Comparison of ENCODE assay signal across 1 cellular context in the genomic region with DNA sequence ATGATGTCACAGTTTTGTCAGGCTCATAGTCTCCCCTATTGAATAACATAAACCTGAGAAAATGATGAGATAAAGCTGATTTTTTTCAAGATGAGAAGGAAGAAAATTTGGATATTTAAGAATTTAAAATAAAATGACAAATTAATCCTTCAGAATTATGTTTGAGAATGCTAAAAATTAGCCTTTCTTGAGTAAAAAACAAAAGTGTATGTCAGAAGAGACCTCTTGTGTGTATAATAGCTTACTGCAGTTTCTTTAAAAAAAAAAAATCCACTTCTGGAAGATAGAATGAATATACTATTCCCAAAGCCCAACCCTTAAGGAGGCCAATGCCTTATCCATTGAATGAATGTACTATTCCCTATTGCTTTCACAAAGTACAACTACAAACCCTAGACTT.
TF ChIP-seq lines count a peak whose summit lies in the region.

No MANE protein-coding gene starts in this region.

TF ChIP-seq in SK-N-SH, 30 proteins besides CTCF, POLR2A, EP300 and RAD21 (continued from another document):
- TF ChIP-seq, protein P1, sequence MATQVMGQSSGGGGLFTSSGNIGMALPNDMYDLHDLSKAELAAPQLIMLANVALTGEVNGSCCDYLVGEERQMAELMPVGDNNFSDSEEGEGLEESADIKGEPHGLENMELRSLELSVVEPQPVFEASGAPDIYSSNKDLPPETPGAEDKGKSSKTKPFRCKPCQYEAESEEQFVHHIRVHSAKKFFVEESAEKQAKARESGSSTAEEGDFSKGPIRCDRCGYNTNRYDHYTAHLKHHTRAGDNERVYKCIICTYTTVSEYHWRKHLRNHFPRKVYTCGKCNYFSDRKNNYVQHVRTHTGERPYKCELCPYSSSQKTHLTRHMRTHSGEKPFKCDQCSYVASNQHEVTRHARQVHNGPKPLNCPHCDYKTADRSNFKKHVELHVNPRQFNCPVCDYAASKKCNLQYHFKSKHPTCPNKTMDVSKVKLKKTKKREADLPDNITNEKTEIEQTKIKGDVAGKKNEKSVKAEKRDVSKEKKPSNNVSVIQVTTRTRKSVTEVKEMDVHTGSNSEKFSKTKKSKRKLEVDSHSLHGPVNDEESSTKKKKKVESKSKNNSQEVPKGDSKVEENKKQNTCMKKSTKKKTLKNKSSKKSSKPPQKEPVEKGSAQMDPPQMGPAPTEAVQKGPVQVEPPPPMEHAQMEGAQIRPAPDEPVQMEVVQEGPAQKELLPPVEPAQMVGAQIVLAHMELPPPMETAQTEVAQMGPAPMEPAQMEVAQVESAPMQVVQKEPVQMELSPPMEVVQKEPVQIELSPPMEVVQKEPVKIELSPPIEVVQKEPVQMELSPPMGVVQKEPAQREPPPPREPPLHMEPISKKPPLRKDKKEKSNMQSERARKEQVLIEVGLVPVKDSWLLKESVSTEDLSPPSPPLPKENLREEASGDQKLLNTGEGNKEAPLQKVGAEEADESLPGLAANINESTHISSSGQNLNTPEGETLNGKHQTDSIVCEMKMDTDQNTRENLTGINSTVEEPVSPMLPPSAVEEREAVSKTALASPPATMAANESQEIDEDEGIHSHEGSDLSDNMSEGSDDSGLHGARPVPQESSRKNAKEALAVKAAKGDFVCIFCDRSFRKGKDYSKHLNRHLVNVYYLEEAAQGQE (IDR thresholded peaks at IDR 0.05; ENCODE audit: low read depth, low read length): no peak
- TF ChIP-seq RXRA (IDR thresholded peaks at IDR 0.05; ENCODE audit: borderline replicate concordance, low read depth): no peak
- no peak for TF ChIP-seq IRF3 (IDR thresholded peaks at IDR 0.05; ENCODE audit: low read depth, low read length)
